ENCODE assay signal across 26 cellular contexts in the genomic region with DNA sequence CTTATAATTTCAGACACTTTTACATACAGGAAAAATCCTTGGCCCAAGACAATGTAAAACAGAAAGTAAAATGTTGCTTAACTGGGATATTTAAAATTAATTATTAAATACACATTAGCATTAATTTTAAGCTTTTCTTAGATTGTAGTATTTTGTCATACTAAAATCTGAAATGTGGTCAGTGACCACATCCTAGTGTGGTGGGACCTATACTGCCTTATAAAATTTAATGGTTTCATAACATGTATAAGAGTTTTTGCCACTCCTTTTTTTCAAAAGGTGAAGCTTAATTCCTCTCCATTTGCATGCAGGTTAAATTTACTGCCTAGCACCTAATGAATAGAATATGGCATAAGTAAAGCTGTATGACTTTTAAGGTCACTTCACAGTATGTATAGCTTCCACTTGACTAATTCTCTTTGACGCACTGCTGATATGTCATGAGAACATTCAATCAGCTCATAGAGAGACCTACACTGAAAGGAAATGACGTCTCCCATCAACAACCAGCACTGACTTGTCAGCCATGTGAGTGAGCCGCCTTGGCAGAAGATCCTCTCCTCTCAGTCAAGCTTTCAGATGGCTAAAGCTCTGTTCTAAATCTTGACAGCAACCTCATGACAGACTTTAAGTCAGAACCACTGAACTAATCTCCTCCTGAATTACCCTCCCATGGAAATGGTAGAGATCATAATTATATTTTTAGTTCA.
"Had no signal": no experiment of that assay in that cellular context is flagged by ENCODE, and none has a peak within 500 bp of the region (broad histone marks: within the 10 kb centered on the region; RNA-seq: fewer than 3 reads in every experiment).

No MANE protein-coding gene starts in this region.

- ATAC-seq: activated T-cell treated with anti-CD3 and anti-CD28 coated beads, Interleukin-2, amount 50 U/mL, for 4 hours; gastrocnemius medialis; naive thymus-derived CD4-positive, alpha-beta T cell; psoas muscle had no signal

- H3K36me3 ChIP-seq: breast epithelium, esophagus squamous epithelium, gastrocnemius medialis, left ventricle myocardium inferior, right atrium auricular region, spleen, thoracic aorta, vagina had no signal

- H3K4me3 Mint-ChIP-seq: activated naive CD4-positive, alpha-beta T cell treated with anti-CD3 and anti-CD28 coated beads for 36 hours; activated naive CD8-positive, alpha-beta T cell treated with anti-CD3 and anti-CD28 coated beads, Interleukin-2, amount 10 ng/mL, durations not matched to agents 7 days and 5 days; activated T-cell treated with anti-CD3 and anti-CD28 coated beads, Interleukin-2, amount 50 U/mL, for 4 hours; central memory CD8-positive, alpha-beta T cell; naive thymus-derived CD4-positive, alpha-beta T cell; type B pancreatic cell had no signal

- H3K27me3 Mint-ChIP-seq: activated naive CD8-positive, alpha-beta T cell treated with anti-CD3 and anti-CD28 coated beads, Interleukin-2, amount 10 ng/mL, durations not matched to agents 7 days and 5 days; central memory CD8-positive, alpha-beta T cell; naive thymus-derived CD4-positive, alpha-beta T cell; type B pancreatic cell had no signal

- H3K27me3 ChIP-seq: breast epithelium, esophagus squamous epithelium, gastrocnemius medialis, right atrium auricular region, spleen, vagina had no signal

- H3K9me3 Mint-ChIP-seq: type B pancreatic cell had no signal

- H3K4me1 Mint-ChIP-seq: activated naive CD8-positive, alpha-beta T cell treated with anti-CD3 and anti-CD28 coated beads, Interleukin-2, amount 10 ng/mL, durations not matched to agents 7 days and 5 days; central memory CD8-positive, alpha-beta T cell; naive thymus-derived CD4-positive, alpha-beta T cell had no signal

- H3K27ac ChIP-seq: breast epithelium, esophagus squamous epithelium, gastrocnemius medialis, left ventricle myocardium inferior, psoas muscle, right atrium auricular region, spleen, thoracic aorta, vagina had no signal

- DNase-seq: activated CD4-positive, alpha-beta T cell treated with anti-CD3 and anti-CD28 coated beads for 4 hours; activated CD4-positive, alpha-beta T cell treated with anti-CD3 and anti-CD28 coated beads, Interleukin-2, amount 50 U/mL, for 48 hours; activated CD4-positive, CD25-positive, alpha-beta regulatory T cell; activated CD8-positive, alpha-beta memory T cell treated with anti-CD3 and anti-CD28 coated beads, Interleukin-2, amount 50 U/mL, for 48 hours; activated naive CD4-positive, alpha-beta T cell treated with anti-CD3 and anti-CD28 coated beads for 36 hours; activated naive CD8-positive, alpha-beta T cell treated with anti-CD3 and anti-CD28 coated beads, Interleukin-2, amount 10 ng/mL, durations not matched to agents 7 days and 5 days; activated T-cell treated with anti-CD3 and anti-CD28 coated beads, Interleukin-2, amount 50 U/mL, for 4 hours; amniotic stem cell; effector memory CD4-positive, alpha-beta T cell; esophagus squamous epithelium; gastrocnemius medialis; hippocampal formation; kidney glomerular epithelial cell; left ventricle myocardium inferior; naive thymus-derived CD4-positive, alpha-beta T cell; psoas muscle; spleen; stimulated activated CD4-positive, alpha-beta T cell treated with anti-CD3 and anti-CD28 coated beads, Interleukin-4, amount 100 ng/mL, for 24 hours; stimulated activated naive CD4-positive, alpha-beta T cell treated with Interleukin-2 at 50 U/mL for 16 hours had no signal

- H3K27ac Mint-ChIP-seq: activated naive CD4-positive, alpha-beta T cell treated with anti-CD3 and anti-CD28 coated beads for 36 hours; activated naive CD8-positive, alpha-beta T cell treated with anti-CD3 and anti-CD28 coated beads, Interleukin-2, amount 10 ng/mL, durations not matched to agents 7 days and 5 days; activated T-helper 2 cell treated with anti-CD3 and anti-CD28 coated beads, Interferon-gamma antibody, Interleukin-2, Interleukin-4, amounts not matched to agents 10 μg/mL and 5 μg/mL and 100 μg/mL, durations not matched to agents 14 hours and 24 hours and 36 hours; naive thymus-derived CD4-positive, alpha-beta T cell; type B pancreatic cell had no signal

- H3K4me3 ChIP-seq: breast epithelium, esophagus squamous epithelium, gastrocnemius medialis, left ventricle myocardium inferior, psoas muscle, right atrium auricular region, spleen, thoracic aorta, vagina had no signal

- H3K36me3 Mint-ChIP-seq: activated naive CD8-positive, alpha-beta T cell treated with anti-CD3 and anti-CD28 coated beads, Interleukin-2, amount 10 ng/mL, durations not matched to agents 7 days and 5 days; naive thymus-derived CD4-positive, alpha-beta T cell; type B pancreatic cell had no signal

- H3K4me1 ChIP-seq: breast epithelium, esophagus squamous epithelium, gastrocnemius medialis, left ventricle myocardium inferior, psoas muscle, right atrium auricular region, spleen, vagina had no signal

- H3K9me3 ChIP-seq: breast epithelium, esophagus squamous epithelium, gastrocnemius medialis, left ventricle myocardium inferior, psoas muscle, right atrium auricular region, thoracic aorta, vagina had no signal
